ENCODE assay signal across 8 cellular contexts in the genomic region with DNA sequence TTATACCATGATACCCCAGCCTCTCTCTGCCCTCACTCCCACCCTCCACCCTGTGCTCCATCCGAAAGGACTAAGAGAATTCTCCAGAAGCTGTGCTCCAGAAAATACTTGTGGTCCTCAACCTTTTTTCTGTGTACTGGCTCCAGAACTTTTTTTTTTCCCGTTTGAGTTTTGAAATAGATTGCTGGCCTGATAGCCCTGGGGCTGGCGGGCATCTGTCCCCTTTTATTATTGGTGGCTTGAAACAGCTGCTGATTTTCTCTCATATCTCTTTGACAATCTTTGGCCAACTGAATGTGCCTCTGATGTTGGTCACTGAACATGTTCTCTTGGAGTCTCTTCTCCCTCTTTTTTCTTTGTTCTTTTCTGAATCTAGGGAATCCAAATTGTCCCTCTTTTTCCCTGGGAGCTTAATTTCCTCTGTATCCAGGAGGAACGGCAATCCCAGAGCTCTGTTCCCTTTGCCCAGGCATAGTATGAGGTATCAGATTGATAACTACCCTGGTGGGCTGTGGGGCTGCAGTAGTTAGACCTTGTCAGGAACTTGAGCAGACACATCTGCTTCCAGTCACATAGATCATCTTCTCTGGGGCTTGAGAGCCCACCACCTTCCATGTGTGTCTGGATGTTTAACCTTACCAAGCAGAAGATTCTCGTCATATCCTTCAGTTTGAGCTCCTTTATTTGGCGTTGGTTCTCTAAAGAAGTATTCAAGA.
DNase-seq lines count a peak whose midpoint lies in the region; ATAC-seq and TF ChIP-seq lines count a peak whose summit lies in the region.

No MANE protein-coding gene starts in this region.

- H3K4me3 ChIP-seq in GM12864 (ENCODE audit: low read depth, low read length) (peak overlapping the region; percentile 68), SU-DHL-6 (ENCODE audit: insufficient read depth, low read length, poor library complexity, severe bottlenecking) (no peak overlapping the region), fibroblast of pulmonary artery (replicated peaks; ENCODE audit: low read depth, low read length) (peak overlapping the region; percentile 83), skeletal muscle cell (ENCODE audit: low read depth, low read length) (peak overlapping the region; percentile 87)

- peaks cover 8% of the 10 kb centered on the region; the same call in 1 of the 2 replicates for H3F3A ChIP-seq in SU-DHL-6 (ENCODE audit: insufficient read depth)

- peak overlapping the region; percentile 70 for H3K4me2 ChIP-seq in SU-DHL-6 (ENCODE audit: low read depth, low read length, poor library complexity, severe bottlenecking)

- H3K9ac ChIP-seq in SU-DHL-6 (ENCODE audit: low read length) = no peak overlapping the region

- no peaks in the 10 kb centered on the region for H3K27me3 ChIP-seq in SU-DHL-6 (ENCODE audit: low read length)

- TF ChIP-seq CTCF in GM12864 (IDR thresholded peaks at IDR 0.05; ENCODE audit: low read depth, low read length, missing control alignments) = no peak
- TF ChIP-seq CTCF in SU-DHL-6 (IDR thresholded peaks at IDR 0.05; ENCODE audit: insufficient read depth, low read length, poor library complexity, severe bottlenecking) = no peak
- no peak for TF ChIP-seq CTCF in fibroblast of pulmonary artery (IDR thresholded peaks at IDR 0.05; ENCODE audit: low read length, missing control alignments)

- DNase-seq in GM12864 (ENCODE audit: low read depth) = no peak
- DNase-seq in fibroblast of pulmonary artery (ENCODE audit: low read depth) = no peak
- no peak for DNase-seq in skeletal muscle cell (ENCODE audit: low read depth)
- DNase-seq in OCI-M2 (lab: John Stamatoyannopoulos, UW; ENCODE audit: unreplicated experiment) = no peak
- DNase-seq in midbrain (lab: John Stamatoyannopoulos, UW) = no peak
- no peak for DNase-seq in NCI-H1105 treated with DMSO at 0.1 percent for 48 hours (lab: John Stamatoyannopoulos, UW)

- H3K27ac ChIP-seq in SU-DHL-6 (ENCODE audit: low read depth, low read length) = no peak overlapping the region

- 0 out of 2 replicates have a peak, but pooled peaks cover 6% of the 10 kb centered on the region for H3K79me2 ChIP-seq in SU-DHL-6 (ENCODE audit: insufficient read depth, low read length)

- H2AFZ ChIP-seq in SU-DHL-6 (ENCODE audit: low read depth, low read length, severe bottlenecking) = no peak overlapping the region

- H3K9me2 ChIP-seq in SU-DHL-6 (replicated peaks; ENCODE audit: insufficient read depth, low read length) = no peaks in the 10 kb centered on the region

- peaks cover 6% of the 10 kb centered on the region; the same call in 1 of the 2 replicates for H4K20me1 ChIP-seq in SU-DHL-6 (ENCODE audit: low read depth, low read length)

- no peaks in the 10 kb centered on the region for H3K36me3 ChIP-seq in SU-DHL-6 (ENCODE audit: low read length)

- no peak for ATAC-seq in GM18517 (IDR thresholded peaks at IDR 0.05; ENCODE audit: unreplicated experiment)

- H3K9me3 ChIP-seq in SU-DHL-6 (ENCODE audit: insufficient read depth, low read length) = no peaks in the 10 kb centered on the region
